ENCODE assay signal across 1 cellular context in genomic region chr1:37851271-37851670, GRCh38.
TF ChIP-seq lines count a peak whose summit lies in the region.

No MANE protein-coding gene starts in this region.

TF ChIP-seq in GM12878, 131 proteins besides CTCF, POLR2A, EP300 and RAD21:
- TF ChIP-seq CUX1 (IDR thresholded peaks at IDR 0.05; ENCODE audit: insufficient replicate concordance, low read depth, low read length) (no peak), GATAD2B (conservative IDR thresholded peaks at IDR 0.05; ENCODE audit: low read depth) (no peak), ZBTB11 (CRISPR knock-in tag; IDR thresholded peaks at IDR 0.05) (no peak), TCF12 (IDR thresholded peaks at IDR 0.05; ENCODE audit: low read depth, low read length) (no peak), RELA (IDR thresholded peaks at IDR 0.05; ENCODE audit: borderline replicate concordance, partially characterized antibody) (no peak), POLR2AphosphoS5 (IDR thresholded peaks at IDR 0.05; ENCODE audit: low read length) (no peak), FOXM1 (IDR thresholded peaks at IDR 0.05; ENCODE audit: low read depth, low read length) (no peak), ZBTB40 (IDR thresholded peaks at IDR 0.05; ENCODE audit: borderline replicate concordance) (no peak), RFX5 (IDR thresholded peaks at IDR 0.05; ENCODE audit: low read depth, low read length) (no peak), RAD51 (IDR thresholded peaks at IDR 0.05) (no peak), SP1 (IDR thresholded peaks at IDR 0.05; ENCODE audit: low read depth, low read length) (no peak), JUND (IDR thresholded peaks at IDR 0.05; ENCODE audit: low read depth, low read length) (no peak), MAX (IDR thresholded peaks at IDR 0.05; ENCODE audit: low read depth, low read length) (no peak), HDAC6 (IDR thresholded peaks at IDR 0.05; ENCODE audit: unreplicated experiment) (no peak)
TF ChIP-seq in GM12878: peak in this region for 0.
